In the genomic region with DNA sequence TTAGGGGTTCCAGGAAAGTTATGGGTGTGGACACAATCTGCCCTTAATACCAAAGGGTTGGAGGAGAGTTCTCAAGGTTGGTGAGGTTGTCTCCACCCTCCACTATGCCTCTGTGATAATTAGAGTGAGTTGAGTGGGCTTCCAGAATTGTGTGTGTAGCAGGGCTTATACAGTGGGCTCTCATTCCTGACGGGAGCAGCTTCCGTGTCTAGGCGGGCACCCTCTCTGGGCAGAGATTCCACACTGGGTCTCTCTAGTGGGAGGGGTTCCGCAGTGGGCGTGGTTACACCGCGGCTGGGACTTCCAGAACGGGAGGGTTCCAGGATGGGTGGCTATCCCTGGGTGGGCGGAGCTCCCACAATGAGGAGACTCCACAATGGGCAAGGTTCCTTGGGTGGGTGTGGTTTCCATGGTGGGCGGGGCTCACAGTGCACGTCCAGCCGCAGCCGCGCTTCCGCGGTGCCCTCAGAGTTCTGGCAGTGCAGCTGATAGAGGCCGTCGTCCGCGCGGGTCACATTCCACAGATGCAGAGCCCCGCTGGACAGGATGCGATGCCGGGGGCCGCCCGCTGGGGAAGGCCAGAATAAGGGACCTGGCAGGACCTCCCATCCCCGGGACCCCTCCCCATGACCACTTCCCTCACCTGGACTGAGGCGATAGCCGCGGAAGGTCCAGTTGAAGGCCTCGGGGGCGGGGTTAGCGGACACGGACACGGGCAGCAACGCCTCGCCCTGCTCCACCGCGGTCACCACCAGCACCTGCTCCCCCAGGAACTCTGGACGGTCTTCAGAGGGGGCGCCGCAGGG, we compare ENCODE assay signal across 12 cellular contexts. TPM values are rescaled to one million over a fixed set of nuclear protein-coding genes. Genes with fewer than 3 reads are reported as not detected.
DNase-seq lines count a peak whose midpoint lies in the region; ATAC-seq and TF ChIP-seq lines count a peak whose summit lies in the region.
"Had no signal": no experiment of that assay in that cellular context is flagged by ENCODE, and none has a peak within 500 bp of the region (broad histone marks: within the 10 kb centered on the region; RNA-seq: fewer than 3 reads in every experiment).

No MANE protein-coding gene starts in this region.

- H3K27ac Mint-ChIP-seq in activated CD4-positive, alpha-beta T cell treated with anti-CD3 and anti-CD28 coated beads for 36 hours = no peak overlapping the region
- H3K27ac Mint-ChIP-seq: activated CD8-positive, alpha-beta memory T cell treated with anti-CD3 and anti-CD28 coated beads, Interleukin-2, amount 10 ng/mL, durations not matched to agents 7 days and 5 days had no signal

- H3K4me3 ChIP-seq in fibroblast of mammary gland (ENCODE audit: control insufficient read depth, low read depth, low read length) = no peak overlapping the region

- no peak for TF ChIP-seq CTCF in fibroblast of mammary gland (conservative IDR thresholded peaks at IDR 0.05; ENCODE audit: control insufficient read depth, insufficient read depth, low read depth, low read length)

- intact Hi-C loops in activated CD4-positive, alpha-beta T cell treated with anti-CD3 and anti-CD28 coated beads for 36 hours (cut with DNase I, micrococcal nuclease) = no loop called here

- POLR2A ChIA-PET in activated CD4-positive, alpha-beta T cell treated with anti-CD3 and anti-CD28 coated beads for 36 hours (lab: Charles Lee) = no interaction called here

- peaks cover 54% of the 10 kb centered on the region for H3K27me3 Mint-ChIP-seq in activated CD4-positive, alpha-beta T cell treated with anti-CD3 and anti-CD28 coated beads for 36 hours

- H3K4me1 Mint-ChIP-seq in activated CD4-positive, alpha-beta T cell treated with anti-CD3 and anti-CD28 coated beads for 36 hours = peaks cover 16% of the 10 kb centered on the region

- peak; percentile 40 for DNase-seq in activated CD4-positive, alpha-beta T cell treated with anti-CD3 and anti-CD28 coated beads for 36 hours
- no peak for DNase-seq in activated CD4-positive, alpha-beta T cell treated with anti-CD3 and anti-CD28 coated beads for 4 hours
- DNase-seq in NCI-H2196 (lab: John Stamatoyannopoulos, UW; ENCODE audit: unreplicated experiment) = peak; percentile 42
- peak; percentile 15 for DNase-seq in fibroblast of mammary gland (ENCODE audit: low read depth)
- DNase-seq in retina = peak; percentile 48
- no peak for DNase-seq in NCI-H446 treated with DMSO at 0.1 percent for 48 hours (lab: John Stamatoyannopoulos, UW)
- DNase-seq: activated CD8-positive, alpha-beta memory T cell treated with anti-CD3 and anti-CD28 coated beads, Interleukin-2, amount 10 ng/mL, durations not matched to agents 7 days and 5 days; NCI-H1105; stimulated activated naive CD4-positive, alpha-beta T cell had no signal

- no peak for ATAC-seq in activated CD4-positive, alpha-beta T cell treated with anti-CD3 and anti-CD28 coated beads for 36 hours
- no peak for ATAC-seq in HG02981 (IDR thresholded peaks at IDR 0.05; ENCODE audit: unreplicated experiment)
- ATAC-seq in GM18505 (IDR thresholded peaks at IDR 0.05; ENCODE audit: unreplicated experiment) = no peak
- ATAC-seq: activated CD8-positive, alpha-beta memory T cell treated with anti-CD3 and anti-CD28 coated beads, Interleukin-2, amount 10 ng/mL, durations not matched to agents 7 days and 5 days; Right ventricle myocardium inferior had no signal

- peaks cover 2% of the 10 kb centered on the region for H3K9me3 Mint-ChIP-seq in activated CD4-positive, alpha-beta T cell treated with anti-CD3 and anti-CD28 coated beads for 36 hours (ENCODE audit: low read depth)

- H3K36me3 Mint-ChIP-seq in activated CD4-positive, alpha-beta T cell treated with anti-CD3 and anti-CD28 coated beads for 36 hours (ENCODE audit: low read depth) = no peaks in the 10 kb centered on the region

- CTCF ChIA-PET in activated CD4-positive, alpha-beta T cell treated with anti-CD3 and anti-CD28 coated beads for 36 hours (lab: Charles Lee) = interaction anchor here (0.6 kb wide), 1 partner anchor 16 kb away, joined by 3 read pairs; no protein-coding TSS in a partner anchor

- no peak overlapping the region for H3K4me3 Mint-ChIP-seq in activated CD4-positive, alpha-beta T cell treated with anti-CD3 and anti-CD28 coated beads for 36 hours
- H3K4me3 Mint-ChIP-seq: activated CD8-positive, alpha-beta memory T cell treated with anti-CD3 and anti-CD28 coated beads, Interleukin-2, amount 10 ng/mL, durations not matched to agents 7 days and 5 days had no signal

- TF ChIP-seq POLR2A in GM18505 (IDR thresholded peaks at IDR 0.05; ENCODE audit: borderline replicate concordance, extremely low read depth, insufficient read depth, insufficient read length) = no peak

RNA-seq across cellular contexts. Expression of gene NPHS1, which starts 8.4 kb away (rescaled TPM):
- not detected for total RNA-seq in activated CD4-positive, alpha-beta T cell treated with anti-CD3 and anti-CD28 coated beads for 36 hours
- total RNA-seq: activated CD8-positive, alpha-beta memory T cell treated with anti-CD3 and anti-CD28 coated beads, Interleukin-2, amount 10 ng/mL, durations not matched to agents 7 days and 5 days; Right ventricle myocardium inferior had no signal

RNA-seq across cellular contexts. Expression of gene KIRREL2, which starts 12.8 kb away (rescaled TPM):
- under 1 TPM; 0.93 to 0.98 TPM for total RNA-seq in activated CD4-positive, alpha-beta T cell treated with anti-CD3 and anti-CD28 coated beads for 36 hours
- total RNA-seq: Right ventricle myocardium inferior had no signal

RNA-seq across cellular contexts. Expression of gene APLP1, which starts 24.5 kb away (rescaled TPM):
- 1 to 10 TPM; 2.3 to 3.0 TPM for total RNA-seq in activated CD4-positive, alpha-beta T cell treated with anti-CD3 and anti-CD28 coated beads for 36 hours

RNA-seq across cellular contexts. Expression of gene PRODH2, which starts 31.2 kb away (rescaled TPM):
- not detected for total RNA-seq in activated CD4-positive, alpha-beta T cell treated with anti-CD3 and anti-CD28 coated beads for 36 hours
- total RNA-seq: activated CD8-positive, alpha-beta memory T cell treated with anti-CD3 and anti-CD28 coated beads, Interleukin-2, amount 10 ng/mL, durations not matched to agents 7 days and 5 days; Right ventricle myocardium inferior had no signal

RNA-seq across cellular contexts. Expression of gene NFKBID, which starts 56.5 kb away (rescaled TPM):
- total RNA-seq in activated CD4-positive, alpha-beta T cell treated with anti-CD3 and anti-CD28 coated beads for 36 hours = 10 to 100 TPM; 60.1 TPM

Comparison
In these comparisons a context has a peak if more than half of its experiments do, and no peak if none do; other contexts are left out.
1. DNase-seq: peak in activated CD4-positive, alpha-beta T cell treated with anti-CD3 and anti-CD28 coated beads for 36 hours (single experiment), NCI-H2196 (single experiment), fibroblast of mammary gland (single experiment) and retina (single experiment); none in activated CD4-positive, alpha-beta T cell treated with anti-CD3 and anti-CD28 coated beads for 4 hours (0 of 2) and NCI-H446 treated with DMSO at 0.1 percent for 48 hours (single experiment).